In genomic region chr16:3878610-3879009, GRCh38 we compare ENCODE assay signal across 8 cellular contexts. TPM values are rescaled to one million over a fixed set of nuclear protein-coding genes. Genes with fewer than 3 reads are reported as not detected.
A peak's percentile ranks its signal among the peaks of the same experiment; 100 is the strongest.
DNase-seq lines count a peak whose midpoint lies in the region; ATAC-seq, FAIRE-seq and TF ChIP-seq lines count a peak whose summit lies in the region.

No MANE protein-coding gene starts in this region.

- peak overlapping the region; percentile 29 to 81 for H3K9ac ChIP-seq in kidney (ENCODE audit: low read length in 2 of 2)

- H3K4me1 ChIP-seq in kidney (ENCODE audit: control insufficient read depth in 1 of 2, insufficient read depth in 1 of 2, low read depth in 1 of 2, low read length in 2 of 2), result peaks cover 34 to 40% of the 10 kb centered on the region in 2 donors
- H3K4me1 ChIP-seq in tibial artery, result peaks cover 0 to 60% (median 50%) of the 10 kb centered on the region in 4 donors

- peaks cover 18% of the 10 kb centered on the region for H3K36me3 Mint-ChIP-seq in activated T-cell treated with anti-CD3 and anti-CD28 coated beads, Interleukin-2, amount 50 U/mL, for 4 hours (ENCODE audit: insufficient read depth)
- H3K36me3 Mint-ChIP-seq in activated CD8-positive, alpha-beta T cell treated with anti-CD3 and anti-CD28 coated beads for 36 hours (ENCODE audit: low read depth), result peaks cover 29% of the 10 kb centered on the region

- no peaks in the 10 kb centered on the region for H3K9me3 Mint-ChIP-seq in activated T-cell treated with anti-CD3 and anti-CD28 coated beads, Interleukin-2, amount 50 U/mL, for 4 hours
- no peaks in the 10 kb centered on the region for H3K9me3 Mint-ChIP-seq in activated CD8-positive, alpha-beta T cell treated with anti-CD3 and anti-CD28 coated beads for 36 hours

- POLR2A ChIA-PET in activated CD8-positive, alpha-beta T cell treated with anti-CD3 and anti-CD28 coated beads for 36 hours (lab: Charles Lee), result interaction anchor here (0.6 to 2.5 kb wide), 10 partner anchors 7 to 375 kb away, joined by 3 to 7 read pairs (median 5); no protein-coding TSS in a partner anchor

- H3K4me3 ChIP-seq in kidney (ENCODE audit: low read length in 2 of 2) (peak overlapping the region; percentile 74 to 90), tibial artery (peak overlapping the region; percentile 97 to 99)

- no peak for TF ChIP-seq CTCF in activated CD8-positive, alpha-beta T cell treated with anti-CD3 and anti-CD28 coated beads for 36 hours (IDR thresholded peaks at IDR 0.05)
- TF ChIP-seq CTCF in kidney (IDR thresholded peaks at IDR 0.05; ENCODE audit: borderline replicate concordance, extremely low read depth, insufficient read depth) (no peak), tibial artery (IDR thresholded peaks at IDR 0.05) (no peak)

- peaks cover 6% of the 10 kb centered on the region for H3K27me3 Mint-ChIP-seq in activated T-cell treated with anti-CD3 and anti-CD28 coated beads, Interleukin-2, amount 50 U/mL, for 4 hours (ENCODE audit: low read depth)
- H3K27me3 Mint-ChIP-seq in activated CD8-positive, alpha-beta T cell treated with anti-CD3 and anti-CD28 coated beads for 36 hours, result peaks cover 2% of the 10 kb centered on the region

- CTCF ChIA-PET in activated CD8-positive, alpha-beta T cell treated with anti-CD3 and anti-CD28 coated beads for 36 hours (lab: Charles Lee), result interaction anchor here (0.8 to 3.0 kb wide), 7 partner anchors 12 to 189 kb away, joined by 3 to 18 read pairs (median 4); no protein-coding TSS in a partner anchor

- DNase-seq in activated T-cell treated with anti-CD3 and anti-CD28 coated beads, Interleukin-2, amount 50 U/mL, for 4 hours, result no peak
- no peak for DNase-seq in activated T-cell treated with anti-CD3 and anti-CD28 coated beads, Interleukin-2, amount 50 U/mL, for 48 hours
- no peak for DNase-seq in activated CD8-positive, alpha-beta T cell treated with anti-CD3 and anti-CD28 coated beads for 36 hours
- DNase-seq in kidney, result no peak
- no peak for DNase-seq in tibial artery
- no peak for DNase-seq in Ammon's horn (ENCODE audit: low spot score)
- DNase-seq in NCI-H128 (lab: John Stamatoyannopoulos, UW; ENCODE audit: unreplicated experiment), result no peak

- peak overlapping the region; percentile 88 for H3K27ac Mint-ChIP-seq in activated CD8-positive, alpha-beta T cell treated with anti-CD3 and anti-CD28 coated beads for 36 hours

- H3K27ac ChIP-seq in kidney (ENCODE audit: low read depth in 2 of 2, low read length in 2 of 2), result no peak overlapping the region
- peak overlapping the region in 1 of 2 donors; percentile 79 for H3K27ac ChIP-seq in tibial artery

- ATAC-seq in activated T-cell treated with anti-CD3 and anti-CD28 coated beads, Interleukin-2, amount 50 U/mL, for 4 hours, result no peak
- ATAC-seq in activated CD8-positive, alpha-beta T cell treated with anti-CD3 and anti-CD28 coated beads for 36 hours, result no peak
- ATAC-seq in GM18517 (IDR thresholded peaks at IDR 0.05; ENCODE audit: unreplicated experiment), result no peak

- no peak for FAIRE-seq in kidney (lab: Jason Lieb, UNC)

- H3K27me3 ChIP-seq in tibial artery, result no peaks in the 10 kb centered on the region

- H3K9me3 ChIP-seq in kidney (ENCODE audit: control insufficient read depth in 1 of 2, low read length in 2 of 2), result no peaks in the 10 kb centered on the region
- H3K9me3 ChIP-seq in tibial artery, result no peaks in the 10 kb centered on the region

- intact Hi-C loops in activated CD8-positive, alpha-beta T cell treated with anti-CD3 and anti-CD28 coated beads for 36 hours (cut with micrococcal nuclease), result loop anchor here (10.0 kb wide), 1 partner anchor 184 kb away; no protein-coding TSS in a partner anchor
- intact Hi-C loops in kidney (cut with DNase I), result no loop called here
- intact Hi-C loops in tibial artery (cut with DNase I; ENCODE audit: low total_unique reads), result loop anchor here (2.0 to 5.0 kb wide), 3 partner anchors 160 to 346 kb away; no protein-coding TSS in a partner anchor

- H3K4me1 Mint-ChIP-seq in activated T-cell treated with anti-CD3 and anti-CD28 coated beads, Interleukin-2, amount 50 U/mL, for 4 hours (ENCODE audit: low read depth), result peaks cover 63% of the 10 kb centered on the region
- peaks cover 52% of the 10 kb centered on the region for H3K4me1 Mint-ChIP-seq in activated CD8-positive, alpha-beta T cell treated with anti-CD3 and anti-CD28 coated beads for 36 hours (ENCODE audit: low read depth)

- H3K4me3 Mint-ChIP-seq in activated T-cell treated with anti-CD3 and anti-CD28 coated beads, Interleukin-2, amount 50 U/mL, for 4 hours, result peak overlapping the region; percentile 88
- peak overlapping the region; percentile 84 for H3K4me3 Mint-ChIP-seq in activated CD8-positive, alpha-beta T cell treated with anti-CD3 and anti-CD28 coated beads for 36 hours

- H3K36me3 ChIP-seq in kidney (ENCODE audit: control insufficient read depth in 1 of 2, insufficient read depth in 2 of 2, low read length in 2 of 2) (no peaks in the 10 kb centered on the region), tibial artery (no peaks in the 10 kb centered on the region)

RNA-seq across cellular contexts. Expression of gene CREBBP, which starts 1.9 kb away (rescaled TPM):
- total RNA-seq in activated T-cell treated with anti-CD3 and anti-CD28 coated beads, Interleukin-2, amount 50 U/mL, for 4 hours, result 10 to 100 TPM; 44.7 to 47.2 (median 45.3) TPM
- 10 to 100 TPM; 27.9 to 33.5 TPM for total RNA-seq in activated CD8-positive, alpha-beta T cell treated with anti-CD3 and anti-CD28 coated beads for 36 hours
- 74.6 TPM for total RNA-seq in kidney
- polyA plus RNA-seq in kidney (ENCODE audit: insufficient read depth, low read depth, low replicate concordance), result 5.9 TPM
